In the genomic region with DNA sequence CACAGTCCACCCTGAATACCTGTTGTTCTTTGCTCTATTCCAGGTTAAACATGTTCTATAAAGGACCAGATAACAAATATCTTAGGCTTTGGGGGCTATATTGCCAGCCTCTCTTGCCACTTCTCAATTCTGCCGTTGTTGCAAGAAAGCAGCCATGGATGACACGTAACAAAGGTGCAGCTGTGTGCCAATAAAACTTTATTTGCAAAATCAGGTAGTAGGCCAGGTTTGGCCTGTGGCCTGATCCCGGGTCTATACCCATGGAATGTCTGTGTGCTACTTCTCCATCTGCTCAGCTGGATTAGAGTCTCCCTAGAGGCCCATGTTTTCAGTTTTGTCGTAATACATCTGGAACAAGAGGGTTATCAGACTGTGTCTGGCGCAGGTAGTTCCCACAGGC, we compare ENCODE assay signal across 27 cellular contexts.
"Had no signal": no experiment of that assay in that cellular context is flagged by ENCODE, and none has a peak within 500 bp of the region (broad histone marks: within the 10 kb centered on the region; RNA-seq: fewer than 3 reads in every experiment).

No MANE protein-coding gene starts in this region.

- ATAC-seq: natural killer cell; sciatic nerve; stimulated activated naive B cell treated with anti-CD40 and anti-IgM and Interleukin-4, amounts not matched to agents 10 μg/mL and 1 μg/mL and 100 μg/mL, for 72 hours; stimulated activated naive CD8-positive, alpha-beta T cell treated with anti-CD3 and anti-CD28 coated beads, Interleukin-15, Interleukin-2, amounts not matched to agents 100 U/mL and 50 U/mL, for 24 hours; upper lobe of right lung had no signal

- DNase-seq: hypothalamus; immature natural killer cell; left ventricle myocardium inferior; mesendoderm; naive B cell; natural killer cell; nephron progenitor cell; stimulated activated CD4-positive, alpha-beta T cell treated with anti-CD3 and anti-CD28 coated beads, Interleukin-12 subunit alpha, Interleukin-12 subunit beta, amount 100 ng/mL, for 4 hours; stimulated activated CD4-positive, alpha-beta T cell treated with anti-CD3 and anti-CD28 coated beads, Interleukin-15, amount 100 ng/mL, for 24 hours; stimulated activated CD4-positive, alpha-beta T cell treated with anti-CD3 and anti-CD28 coated beads, Interleukin-2, amount 100 ng/mL, for 24 hours; stimulated activated CD4-positive, alpha-beta T cell treated with anti-CD3 and anti-CD28 coated beads, Interleukin-4, amount 100 ng/mL, for 1 hour; stimulated activated naive B cell treated with anti-CD40 and anti-IgM and Interleukin-4, amounts not matched to agents 10 μg/mL and 1 μg/mL and 100 μg/mL, for 72 hours; stimulated activated naive CD8-positive, alpha-beta T cell treated with anti-CD3 and anti-CD28 coated beads, Interleukin-15, Interleukin-2, amounts not matched to agents 100 U/mL and 50 U/mL, for 24 hours; stomach; tibial artery; trophoblast cell; upper lobe of right lung had no signal

- H3K9me3 ChIP-seq: left ventricle myocardium inferior, ovary, right atrium auricular region, stomach, thoracic aorta, tibial artery, upper lobe of right lung, vagina had no signal

- H3K36me3 ChIP-seq: left ventricle myocardium inferior, ovary, right atrium auricular region, stomach, thoracic aorta, tibial artery, upper lobe of right lung, vagina had no signal

- H3K27ac Mint-ChIP-seq: immature natural killer cell; mesothelial cell of epicardium; natural killer cell; nephron progenitor cell; progenitor cell of endocrine pancreas; stimulated activated naive B cell treated with anti-CD40 and anti-IgM and Interleukin-4, amounts not matched to agents 10 μg/mL and 1 μg/mL and 100 μg/mL, for 72 hours had no signal

- FAIRE-seq: islet of Langerhans had no signal

- H3K27ac ChIP-seq: left ventricle myocardium inferior, right atrium auricular region, skin epidermis, stomach, thoracic aorta, tibial artery, upper lobe of right lung, vagina had no signal

- H3K27me3 ChIP-seq: ovary, right atrium auricular region, upper lobe of right lung, vagina had no signal

- H3K9me3 Mint-ChIP-seq: immature natural killer cell, natural killer cell had no signal

- H3K4me1 Mint-ChIP-seq: immature natural killer cell; natural killer cell; stimulated activated naive B cell treated with anti-CD40 and anti-IgM and Interleukin-4, amounts not matched to agents 10 μg/mL and 1 μg/mL and 100 μg/mL, for 72 hours had no signal

- H3K4me3 Mint-ChIP-seq: immature natural killer cell; mesothelial cell of epicardium; naive B cell; natural killer cell; nephron progenitor cell; stimulated activated naive B cell treated with anti-CD40 and anti-IgM and Interleukin-4, amounts not matched to agents 10 μg/mL and 1 μg/mL and 100 μg/mL, for 72 hours had no signal

- H3K4me3 ChIP-seq: left ventricle myocardium inferior, lung, ovary, right atrium auricular region, skin epidermis, stomach, thoracic aorta, tibial artery, upper lobe of right lung, vagina had no signal

- H3K36me3 Mint-ChIP-seq: immature natural killer cell; mesothelial cell of epicardium; naive B cell; natural killer cell; stimulated activated naive B cell treated with anti-CD40 and anti-IgM and Interleukin-4, amounts not matched to agents 10 μg/mL and 1 μg/mL and 100 μg/mL, for 72 hours had no signal

- H3K4me1 ChIP-seq: left ventricle myocardium inferior, right atrium auricular region, stomach, tibial artery, upper lobe of right lung, vagina had no signal
